Comparison of ENCODE assay signal across 19 cellular contexts in the genomic region with DNA sequence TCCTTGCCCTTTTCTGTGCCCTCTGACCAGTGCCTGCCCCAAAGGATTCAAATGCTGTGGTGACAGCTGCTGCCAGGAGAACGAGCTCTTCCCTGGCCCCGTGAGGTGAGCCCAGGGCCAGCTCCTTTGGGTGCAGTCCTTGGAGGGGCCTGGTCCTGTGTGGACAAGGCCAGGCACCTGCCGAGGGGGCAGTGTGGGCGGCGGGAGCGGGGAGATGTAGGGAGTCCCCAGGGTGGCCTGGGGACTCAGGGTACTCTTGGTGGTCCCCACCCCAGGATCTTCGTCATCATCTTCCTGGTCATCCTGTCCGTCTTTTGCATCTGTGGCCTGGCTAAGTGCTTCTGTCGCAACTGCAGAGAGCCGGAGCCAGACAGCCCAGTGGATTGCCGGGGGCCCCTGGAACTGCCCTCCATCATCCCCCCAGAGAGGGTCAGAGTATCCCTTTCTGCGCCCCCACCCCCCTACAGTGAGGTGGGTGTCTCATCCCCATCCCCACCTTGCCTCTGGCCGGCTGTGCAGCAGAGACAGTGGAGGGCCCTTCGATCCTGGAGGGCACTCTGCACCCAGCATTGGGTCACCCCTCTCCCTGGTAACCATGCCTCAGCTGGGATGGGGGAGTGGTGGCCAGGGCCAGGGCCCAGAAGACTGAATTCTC. TPM values are rescaled to one million over a fixed set of nuclear protein-coding genes. Genes with fewer than 3 reads are reported as not detected.
"Had no signal": no experiment of that assay in that cellular context is flagged by ENCODE, and none has a peak within 500 bp of the region (broad histone marks: within the 10 kb centered on the region; RNA-seq: fewer than 3 reads in every experiment).

No MANE protein-coding gene starts in this region.

- H3K36me3 Mint-ChIP-seq: activated CD4-positive, alpha-beta memory T cell treated with anti-CD3 and anti-CD28 coated beads for 36 hours had no signal

- H3K27ac Mint-ChIP-seq: activated CD4-positive, alpha-beta memory T cell treated with anti-CD3 and anti-CD28 coated beads for 36 hours; activated CD4-positive, alpha-beta T cell treated with anti-CD3 and anti-CD28 coated beads for 36 hours; activated CD8-positive, alpha-beta memory T cell treated with anti-CD3 and anti-CD28 coated beads, Interleukin-2, amount 10 ng/mL, durations not matched to agents 7 days and 5 days; nephron progenitor cell had no signal

- H3K9me3 Mint-ChIP-seq: activated CD4-positive, alpha-beta memory T cell treated with anti-CD3 and anti-CD28 coated beads for 36 hours; activated T-cell treated with anti-CD3 and anti-CD28 coated beads, Interleukin-2, amount 50 U/mL, for 4 hours had no signal

- H3K4me1 ChIP-seq: uterus had no signal

- DNase-seq: activated CD4-positive, alpha-beta memory T cell treated with anti-CD3 and anti-CD28 coated beads for 36 hours; activated CD4-positive, alpha-beta T cell treated with anti-CD3 and anti-CD28 coated beads for 36 hours; activated CD8-positive, alpha-beta memory T cell treated with anti-CD3 and anti-CD28 coated beads, Interleukin-2, amount 10 ng/mL, durations not matched to agents 7 days and 5 days; activated effector memory CD4-positive, alpha-beta T cell treated with Interleukin-2 at 50 U/mL for 16 hours; activated naive CD4-positive, alpha-beta T cell treated with anti-CD3 and anti-CD28 coated beads, Interleukin-2, amount 50 U/mL, for 16 hours; activated T-cell treated with anti-CD3 and anti-CD28 coated beads, Interleukin-2, amount 50 U/mL, for 4 hours; esophagus squamous epithelium; nephron progenitor cell; stimulated activated CD4-positive, alpha-beta T cell treated with anti-CD3 and anti-CD28 coated beads, Interleukin-1b, Interleukin-23, amount 100 ng/mL, for 48 hours; uterus had no signal

- H3K27me3 ChIP-seq: hepatocyte, ovary, right lobe of liver, uterus had no signal

- H3K27ac ChIP-seq: esophagus squamous epithelium, hepatocyte, ovary, right lobe of liver, tibial nerve, uterus, VCaP had no signal

- FAIRE-seq: colon had no signal

- H2AFZ ChIP-seq: hepatocyte had no signal

- H3K4me3 ChIP-seq: esophagus squamous epithelium, hepatocyte, ovary, right lobe of liver, tibial nerve, uterus had no signal

- H3K36me3 ChIP-seq: ovary, tibial nerve, uterus had no signal

- H3K4me2 ChIP-seq: hepatocyte had no signal

- H3K4me3 Mint-ChIP-seq: activated CD4-positive, alpha-beta memory T cell treated with anti-CD3 and anti-CD28 coated beads for 36 hours; activated CD4-positive, alpha-beta T cell treated with anti-CD3 and anti-CD28 coated beads for 36 hours; activated CD8-positive, alpha-beta memory T cell treated with anti-CD3 and anti-CD28 coated beads, Interleukin-2, amount 10 ng/mL, durations not matched to agents 7 days and 5 days; activated T-cell treated with anti-CD3 and anti-CD28 coated beads, Interleukin-2, amount 50 U/mL, for 4 hours; nephron progenitor cell had no signal

- ATAC-seq: activated CD4-positive, alpha-beta T cell treated with anti-CD3 and anti-CD28 coated beads for 36 hours; activated CD8-positive, alpha-beta memory T cell treated with anti-CD3 and anti-CD28 coated beads, Interleukin-2, amount 10 ng/mL, durations not matched to agents 7 days and 5 days; activated T-cell treated with anti-CD3 and anti-CD28 coated beads, Interleukin-2, amount 50 U/mL, for 4 hours; right lobe of liver had no signal

- H3K9me3 ChIP-seq: esophagus squamous epithelium, ovary, right lobe of liver, tibial nerve, uterus had no signal

RNA-seq across cellular contexts. Expression of a gene that starts 4.4 kb away (rescaled TPM):
- total RNA-seq: activated T-cell treated with anti-CD3 and anti-CD28 coated beads, Interleukin-2, amount 50 U/mL, for 4 hours; cardiac septum; fibroblast of villous mesenchyme; pulmonary artery endothelial cell had no signal
